Comparison of ENCODE assay signal across 1 cellular context in genomic region chr1:180202588-180202987, GRCh38.
TF ChIP-seq lines count a peak whose summit lies in the region.
"Not testable (repeated sequence)": the region's sequence is repeated elsewhere in the genome, so short reads cannot be mapped to it uniquely, and the experiment has no call there.

No MANE protein-coding gene starts in this region.

TF ChIP-seq in HepG2, 621 proteins besides CTCF, POLR2A, EP300 and RAD21:
- TF ChIP-seq CREB1 (IDR thresholded peaks at IDR 0.05), result 0 out of 2 replicates have a peak, but pooled peaks have one; percentile 18
- TF ChIP-seq CREB1, ATF7 (CRISPR knock-in tag; IDR thresholded peaks at IDR 0.05): not testable (repeated sequence)
- TF ChIP-seq ATF7 (IDR thresholded peaks at IDR 0.05), result peak; percentile 23; the same call in 1 of the 2 replicates
